Comparison of ENCODE assay signal across 9 cellular contexts in genomic region chrX:27823812-27824211, GRCh38. TPM values are rescaled to one million over a fixed set of nuclear protein-coding genes. Genes with fewer than 3 reads are reported as not detected.
"Had no signal": no experiment of that assay in that cellular context is flagged by ENCODE, and none has a peak within 500 bp of the region (broad histone marks: within the 10 kb centered on the region; RNA-seq: fewer than 3 reads in every experiment).

No MANE protein-coding gene starts in this region.

- H3K4me3 ChIP-seq: GM12878 had no signal

- FAIRE-seq: G401.6, GM12878, GM12891, GM12892, GM18507, GM19239 had no signal

- ATAC-seq: GM12878 had no signal

- DNase-seq: GDM1, GF-D8 had no signal

RNA-seq across cellular contexts. Expression of gene MAGEB10, which starts 16.0 kb away (rescaled TPM):
- total RNA-seq: G401, GM12878 had no signal
